In the genomic region with DNA sequence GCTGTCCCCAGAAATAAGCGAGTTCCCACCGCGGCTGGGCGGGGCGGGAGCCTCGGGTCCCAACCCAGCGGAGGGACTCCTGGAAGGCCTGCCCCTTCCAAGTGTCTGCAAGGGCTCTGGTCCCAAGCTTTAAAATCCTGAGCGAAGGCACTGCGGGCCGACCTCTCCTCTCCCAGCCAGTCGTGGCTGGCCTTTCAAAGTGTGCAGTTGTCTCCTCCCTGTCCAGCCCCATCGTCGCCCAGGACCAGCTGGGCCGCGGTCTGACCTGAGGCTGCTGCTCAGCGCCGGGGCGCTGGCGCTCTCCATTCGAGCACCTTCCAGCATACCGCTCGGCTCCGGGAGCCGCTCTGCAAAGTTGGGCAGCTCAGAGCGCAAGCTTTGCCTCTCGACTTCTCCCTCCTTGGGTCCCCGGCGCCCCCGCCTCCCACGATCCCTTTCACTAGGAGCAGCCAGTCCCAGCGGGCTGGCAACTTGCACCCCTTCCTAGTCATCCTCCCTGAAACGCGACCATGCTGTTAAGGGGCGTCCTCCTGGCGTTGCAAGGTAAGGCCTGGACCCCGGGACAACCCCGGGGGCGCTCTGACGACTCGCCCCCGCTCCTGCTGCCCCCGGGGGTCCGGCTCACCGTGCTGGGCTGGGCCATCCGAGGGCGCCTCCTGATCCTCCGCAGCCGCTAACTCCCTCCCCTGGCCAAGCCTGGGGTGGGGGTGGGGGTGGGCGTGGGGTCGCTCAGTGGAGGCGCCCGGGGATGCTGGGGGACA, we compare ENCODE assay signal across 8 cellular contexts. TPM values are rescaled to one million over a fixed set of nuclear protein-coding genes. Genes with fewer than 3 reads are reported as not detected.
DNase-seq lines count a peak whose midpoint lies in the region; ATAC-seq, FAIRE-seq and TF ChIP-seq lines count a peak whose summit lies in the region.

A gene with protein sequence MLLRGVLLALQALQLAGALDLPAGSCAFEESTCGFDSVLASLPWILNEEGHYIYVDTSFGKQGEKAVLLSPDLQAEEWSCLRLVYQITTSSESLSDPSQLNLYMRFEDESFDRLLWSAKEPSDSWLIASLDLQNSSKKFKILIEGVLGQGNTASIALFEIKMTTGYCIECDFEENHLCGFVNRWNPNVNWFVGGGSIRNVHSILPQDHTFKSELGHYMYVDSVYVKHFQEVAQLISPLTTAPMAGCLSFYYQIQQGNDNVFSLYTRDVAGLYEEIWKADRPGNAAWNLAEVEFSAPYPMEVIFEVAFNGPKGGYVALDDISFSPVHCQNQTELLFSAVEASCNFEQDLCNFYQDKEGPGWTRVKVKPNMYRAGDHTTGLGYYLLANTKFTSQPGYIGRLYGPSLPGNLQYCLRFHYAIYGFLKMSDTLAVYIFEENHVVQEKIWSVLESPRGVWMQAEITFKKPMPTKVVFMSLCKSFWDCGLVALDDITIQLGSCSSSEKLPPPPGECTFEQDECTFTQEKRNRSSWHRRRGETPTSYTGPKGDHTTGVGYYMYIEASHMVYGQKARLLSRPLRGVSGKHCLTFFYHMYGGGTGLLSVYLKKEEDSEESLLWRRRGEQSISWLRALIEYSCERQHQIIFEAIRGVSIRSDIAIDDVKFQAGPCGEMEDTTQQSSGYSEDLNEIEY (plus strand): TSS at position 160 of the 761 bp plus-strand sequence. CDS start 350 bp downstream, at position 510.

- no peaks in the 10 kb centered on the region for H3K79me2 ChIP-seq in GM12878 (ENCODE audit: control insufficient read depth, insufficient read depth, low read length)

- H3K36me3 ChIP-seq in HEK293 (ENCODE audit: control insufficient read depth in 2 of 2, insufficient read depth in 1 of 2, low read length in 2 of 2) (no peaks in the 10 kb centered on the region), GM12878 (ENCODE audit: control insufficient read depth in 2 of 2, insufficient read depth in 2 of 2, low read length in 1 of 2) (no peaks in the 10 kb centered on the region), iPS-18a (ENCODE audit: control insufficient read depth, low read depth, low read length) (no peaks in the 10 kb centered on the region)

- no peak for TF ChIP-seq POLR2A in GM12878 (IDR thresholded peaks at IDR 0.05; ENCODE audit: low read depth, low read length)

- RAD21 ChIA-PET in GM12878 (lab: Charles Lee; ENCODE audit: unreplicated experiment), result no interaction called here

- H4K20me1 ChIP-seq in GM12878 (ENCODE audit: control insufficient read depth, insufficient read depth), result no peaks in the 10 kb centered on the region

- SMC1A ChIA-PET in GM12878 (lab: Charles Lee; ENCODE audit: uncharacterized antibody, unreplicated experiment), result no interaction called here

- no peak within 1 kb of the TSS for H3K4me2 ChIP-seq in GM12878 (ENCODE audit: control insufficient read depth, insufficient read depth)

- peaks cover 5 to 9% of the 10 kb centered on the region in 2 experiments; a peak in 3 of 4 replicates for H3K27me3 ChIP-seq in GM12878 (replicated peaks in 1 of 2; ENCODE audit: control insufficient read depth in 2 of 2, insufficient read depth in 2 of 2, low read length in 1 of 2)
- H3K27me3 ChIP-seq in iPS-18a (ENCODE audit: control insufficient read depth, insufficient read depth, low read length), result peaks cover 37% of the 10 kb centered on the region

- H3K4me3 ChIP-seq in HEK293 (ENCODE audit: low read depth, low read length) (peak within 1 kb of the TSS; percentile 11), GM12878 (no peak within 1 kb of the TSS), iPS-18a (ENCODE audit: low read length) (peak within 1 kb of the TSS; percentile 69)

- in situ Hi-C loops in GM12878 (cut with MboI), result no loop called here

- no peak for TF ChIP-seq CTCF in HEK293 (tag by site-specific recombination; IDR thresholded peaks at IDR 0.05)
- TF ChIP-seq CTCF in GM12878 (IDR thresholded peaks at IDR 0.05 in 2 of 3, conservative IDR thresholded peaks at IDR 0.05 in 1 of 3; ENCODE audit: control insufficient read depth in 2 of 3, extremely low read depth in 1 of 3, insufficient read depth in 1 of 3, low read depth in 3 of 3, low read length in 3 of 3), result no peak

- CTCF ChIA-PET in HEK293 (lab: Yijun Ruan, JAX), result interaction anchor here (0.6 to 1.3 kb wide), 3 partner anchors 67 to 77 kb away, joined by 3 to 6 read pairs (median 4); no protein-coding TSS in a partner anchor
- CTCF ChIA-PET in GM12878 (lab: Yijun Ruan, JAX), result no interaction called here

- no peak for FAIRE-seq in GM12878 (lab: Jason Lieb, UNC)

- no TSS peak for BruUV-seq in GM12878 (replicated peaks; lab: Mats Ljungman, UMichigan)

- no peaks in the 10 kb centered on the region for H3K9me3 ChIP-seq in HEK293 (ENCODE audit: control insufficient read depth, insufficient read depth, low read depth, low read length)
- no peaks in the 10 kb centered on the region for H3K9me3 ChIP-seq in GM12878 (replicated peaks; ENCODE audit: control insufficient read depth, insufficient read depth, low read length)
- no peaks in the 10 kb centered on the region for H3K9me3 ChIP-seq in iPS-18a (ENCODE audit: control insufficient read depth, low read depth, low read length)

- H3K9ac ChIP-seq in GM12878 (ENCODE audit: control insufficient read depth, insufficient read depth, low read length), result no peak within 1 kb of the TSS
- H3K9ac ChIP-seq in iPS-18a (ENCODE audit: low read length), result peak within 1 kb of the TSS; percentile 41

- TF ChIP-seq EP300 in GM12878 (IDR thresholded peaks at IDR 0.05; ENCODE audit: borderline replicate concordance in 1 of 2, control insufficient read depth in 1 of 2, low read depth in 2 of 2, low read length in 2 of 2), result no peak

- H3K4me1 ChIP-seq in HEK293 (ENCODE audit: control insufficient read depth, insufficient read depth, low read length) (no peaks in the 10 kb centered on the region), GM12878 (ENCODE audit: control insufficient read depth, insufficient read depth, low read length) (no peaks in the 10 kb centered on the region), iPS-18a (ENCODE audit: control insufficient read depth, low read depth, low read length) (peaks cover 11% of the 10 kb centered on the region)

- no peak within 1 kb of the TSS for H2AFZ ChIP-seq in GM12878 (ENCODE audit: control insufficient read depth, low read depth, low read length)

- no peak for DNase-seq in GM12878 (ENCODE audit: low read depth, low spot score)
- peak; percentile 70 for DNase-seq in sciatic nerve (ENCODE audit: low spot score)
- DNase-seq in NCI-H2029 treated with DMSO at 0.1 percent for 48 hours (lab: John Stamatoyannopoulos, UW), result no peak
- DNase-seq in activated naive CD4-positive, alpha-beta T cell treated with Interleukin-2 at 50 U/mL for 16 hours, result no peak
- DNase-seq in DMS153 treated with DMSO at 0.1 percent for 48 hours (lab: John Stamatoyannopoulos, UW; ENCODE audit: unreplicated experiment), result no peak

- TF ChIP-seq RAD21 in GM12878 (IDR thresholded peaks at IDR 0.05; ENCODE audit: insufficient read depth, low read depth, low read length), result no peak

- POLR2A ChIA-PET in HEK293 (lab: Yijun Ruan, JAX), result interaction anchor here (1.3 kb wide), 1 partner anchor 10 kb away, joined by 4 read pairs; no protein-coding TSS in a partner anchor
- POLR2A ChIA-PET in GM12878 (lab: Charles Lee), result no interaction called here

- ATAC-seq in GM12878 (no peak), sciatic nerve (peak; percentile 84), HG02759 (IDR thresholded peaks at IDR 0.05; ENCODE audit: unreplicated experiment) (no peak)

- WGBS in GM12878 (ENCODE audit: insufficient coverage, insufficient replicate concordance, low lambda C conversion rate, missing lambda C conversion rate), result 14% methylated on average over 47 of the region's 52 CpGs

- H3K27ac ChIP-seq in HEK293 (ENCODE audit: extremely low read depth, low read depth, low read length), result no peak within 1 kb of the TSS
- no peak within 1 kb of the TSS for H3K27ac ChIP-seq in GM12878 (ENCODE audit: control insufficient read depth, insufficient read depth)
- no peak within 1 kb of the TSS for H3K27ac ChIP-seq in iPS-18a (ENCODE audit: low read length)

- intact Hi-C loops in GM12878 (cut with micrococcal nuclease; ENCODE audit: unreplicated experiment), result no loop called here
- intact Hi-C loops in sciatic nerve (cut with DNase I), result no loop called here

TF ChIP-seq in GM12878, 131 proteins besides CTCF, POLR2A, EP300 and RAD21:
- TF ChIP-seq SUZ12 (IDR thresholded peaks at IDR 0.05; ENCODE audit: unreplicated experiment), result peak; percentile 50
- TF ChIP-seq JUNB (IDR thresholded peaks at IDR 0.05), result no peak

RNA-seq across cellular contexts. Expression of the gene that starts here (rescaled TPM):
- not detected in 2 replicates for total RNA-seq in GM12878 (2013; cell fraction: nucleolus; rRNA removed)
- total RNA-seq in GM12878 (2014; rRNA removed), result not detected in 2 replicates
- total RNA-seq in GM12878 (2014; rRNA removed; fragmentation: Illumina TruSeq; extraction: Trizol), result not detected in 2 replicates
- not detected in 2 replicates for total RNA-seq in GM12878 (2021)
- not detected for polyA plus RNA-seq in GM12878 (2011; ENCODE audit: low read depth)
- polyA plus RNA-seq in GM12878 (2011; rRNA removed), result 0.01 TPM in 1 of 2 replicates, not detected in the other
- polyA plus RNA-seq in GM12878 (2011; cell fraction: cytosol; rRNA removed), result not detected in 2 replicates
- polyA plus RNA-seq in GM12878 (2011; cell fraction: nucleus; rRNA removed), result not detected in 2 replicates
- polyA plus RNA-seq in GM12878 (2012), result not detected in 2 replicates
- polyA plus RNA-seq in GM12878 (2014; fragmentation: Illumina TruSeq; extraction: Trizol), result not detected in 2 replicates
- polyA plus RNA-seq in GM12878 (2014; fragmentation: Nextera tagmentation; extraction: Ambion mirVana), result not detected
- polyA plus RNA-seq in GM12878 (2014; rRNA removed), result not detected in 2 replicates
- under 1 TPM in 1 of 2 experiments, not detected in 1; 0.09 TPM for polyA plus RNA-seq in GM12878 (2016; fragmentation: Nextera tagmentation; extraction: Ambion mirVana)
- polyA minus RNA-seq in GM12878 (2011; rRNA and poly(A)+ RNA removed), result not detected in 2 replicates
- not detected in 2 replicates for polyA minus RNA-seq in GM12878 (2011; cell fraction: cytosol; rRNA and poly(A)+ RNA removed)
- not detected in 2 replicates for polyA minus RNA-seq in GM12878 (2011; cell fraction: nucleus; rRNA and poly(A)+ RNA removed)
- total RNA-seq in sciatic nerve, result 18.5 TPM

Comparison
In these comparisons a context has a peak if more than half of its experiments do, and no peak if none do; other contexts are left out.
1. RNA of the gene that starts here (total RNA-seq): 18.5 TPM in sciatic nerve (single experiment); not detected in GM12878; every median in the first group is over 10 times any median in the second.